1 cellular context compared by ENCODE assay signal in genomic region chr13:89514534-89515312, GRCh38.
A peak's percentile ranks its signal among the peaks of the same experiment; 100 is the strongest.
TF ChIP-seq lines count a peak whose summit lies in the region.

No MANE protein-coding gene starts in this region.

TF ChIP-seq in HEK293, 187 proteins besides CTCF, POLR2A, EP300 and RAD21:
- TF ChIP-seq KLF1 (tag by site-specific recombination; IDR thresholded peaks at IDR 0.05) (no peak), TRIM28 (IDR thresholded peaks at IDR 0.05; ENCODE audit: borderline replicate concordance, low read length) (peak; percentile 62; the same call in 1 of the 2 replicates), ZNF792 (tag by site-specific recombination; IDR thresholded peaks at IDR 0.05) (no peak), KLF8 (tag by site-specific recombination; IDR thresholded peaks at IDR 0.05) (no peak)
TF ChIP-seq in HEK293: peak in this region for 1.
